Comparison of ENCODE assay signal across 9 cellular contexts in the genomic region with DNA sequence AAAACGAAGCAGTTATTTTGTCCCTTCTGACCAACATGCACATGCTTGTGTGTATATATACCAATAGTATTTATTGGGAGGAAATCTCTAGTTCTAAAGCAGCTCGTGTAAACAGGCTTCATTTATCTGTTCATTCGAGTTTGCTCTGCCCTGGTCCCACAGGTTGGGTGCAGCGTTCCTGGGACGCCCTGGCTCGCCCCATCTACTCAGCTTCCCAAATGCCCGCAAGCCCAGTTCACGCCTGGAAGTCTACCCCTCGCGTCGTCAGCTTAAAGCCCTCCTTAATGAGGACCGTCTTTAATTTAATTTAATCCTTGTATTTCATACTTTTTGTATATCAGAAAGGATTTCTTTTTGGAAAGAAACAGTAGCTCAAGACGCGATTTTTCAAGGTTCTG. TPM values are rescaled to one million over a fixed set of nuclear protein-coding genes. Genes with fewer than 3 reads are reported as not detected.
DNase-seq lines count a peak whose midpoint lies in the region; ATAC-seq and TF ChIP-seq lines count a peak whose summit lies in the region.
"Had no signal": no experiment of that assay in that cellular context is flagged by ENCODE, and none has a peak within 500 bp of the region (broad histone marks: within the 10 kb centered on the region; RNA-seq: fewer than 3 reads in every experiment).

No MANE protein-coding gene starts in this region.

- no peak for TF ChIP-seq CTCF in dorsolateral prefrontal cortex (IDR thresholded peaks at IDR 0.05 in 54 of 56, conservative IDR thresholded peaks at IDR 0.05 in 2 of 56; ENCODE audit: low read depth in 1 of 56, partially characterized antibody in 56 of 56)

- no peak for DNase-seq in dorsolateral prefrontal cortex
- DNase-seq in effector CD4-positive, alpha-beta T cell: no peak
- DNase-seq: NCI-H2081 treated with DMSO at 0.1 percent for 48 hours had no signal

- ATAC-seq in HG03135 (IDR thresholded peaks at IDR 0.05; ENCODE audit: unreplicated experiment) (peak; percentile 13), HG03139 (IDR thresholded peaks at IDR 0.05; ENCODE audit: unreplicated experiment) (no peak), HG02678 (IDR thresholded peaks at IDR 0.05; ENCODE audit: unreplicated experiment) (no peak), GM18867 (IDR thresholded peaks at IDR 0.05; ENCODE audit: unreplicated experiment) (no peak)

- peaks cover 8% of the 10 kb centered on the region for H3K4me1 ChIP-seq in ACC112 (ENCODE audit: control insufficient read depth, insufficient read depth, low read length, unreplicated experiment)
- peaks cover 7% of the 10 kb centered on the region for H3K4me1 ChIP-seq in mucosa of stomach (ENCODE audit: control insufficient read depth, insufficient read depth, low read length)

- H3K4me3 ChIP-seq in ACC112 (ENCODE audit: low read depth, low read length) (peak overlapping the region; percentile 86), dorsolateral prefrontal cortex (peak overlapping the region; percentile 17 to 73 (median 62)), mucosa of stomach (ENCODE audit: low read length) (no peak overlapping the region)

- no peaks in the 10 kb centered on the region for H3K27me3 ChIP-seq in ACC112 (ENCODE audit: insufficient read depth, low read length)
- peaks cover 0 to 12% (median 0%) of the 10 kb centered on the region in 45 donors for H3K27me3 ChIP-seq in dorsolateral prefrontal cortex
- H3K27me3 ChIP-seq in mucosa of stomach (ENCODE audit: control insufficient read depth, insufficient read depth, low read length): peaks cover 23% of the 10 kb centered on the region

- H3K9me3 ChIP-seq in mucosa of stomach (ENCODE audit: control insufficient read depth, low read length): no peaks in the 10 kb centered on the region

- peak overlapping the region; percentile 39 for H3K9ac ChIP-seq in mucosa of stomach (ENCODE audit: low read length)

- no peaks in the 10 kb centered on the region for H3K79me2 ChIP-seq in ACC112 (ENCODE audit: control insufficient read depth, insufficient read depth, low read length, unreplicated experiment)

- intact Hi-C loops in dorsolateral prefrontal cortex (cut with DNase I): no loop called here

- H3K27ac ChIP-seq in ACC112 (ENCODE audit: low read depth, low read length) (no peak overlapping the region), dorsolateral prefrontal cortex (peak overlapping the region in 27 of 59 donors; percentile 7 to 77 (median 37))

- H3K36me3 ChIP-seq in ACC112 (ENCODE audit: insufficient read depth, low read length): no peaks in the 10 kb centered on the region
- H3K36me3 ChIP-seq in mucosa of stomach (ENCODE audit: control insufficient read depth, insufficient read depth, low read length): no peaks in the 10 kb centered on the region

- H2AFZ ChIP-seq in ACC112 (ENCODE audit: low read length, unreplicated experiment): peak overlapping the region; percentile 76

RNA-seq across cellular contexts. Expression of gene THSD1, which starts 0.6 kb away (rescaled TPM):
- 10 to 100 TPM in 26 of 120 experiments, 1 to 10 TPM in 94; 2.5 to 22.3 (median 7.9) TPM for total RNA-seq in dorsolateral prefrontal cortex

RNA-seq across cellular contexts. Expression of gene VPS36, which starts 45.1 kb away (rescaled TPM):
- total RNA-seq in dorsolateral prefrontal cortex: 10 to 100 TPM; 34.5 to 82.0 (median 58.9) TPM

RNA-seq across cellular contexts. Expression of gene CKAP2, which starts 49.9 kb away (rescaled TPM):
- total RNA-seq in dorsolateral prefrontal cortex: 10 to 100 TPM in 115 of 120 experiments, 1 to 10 TPM in 5; 9.0 to 26.3 (median 15.7) TPM
